Comparison of ENCODE assay signal across 8 cellular contexts in the genomic region with DNA sequence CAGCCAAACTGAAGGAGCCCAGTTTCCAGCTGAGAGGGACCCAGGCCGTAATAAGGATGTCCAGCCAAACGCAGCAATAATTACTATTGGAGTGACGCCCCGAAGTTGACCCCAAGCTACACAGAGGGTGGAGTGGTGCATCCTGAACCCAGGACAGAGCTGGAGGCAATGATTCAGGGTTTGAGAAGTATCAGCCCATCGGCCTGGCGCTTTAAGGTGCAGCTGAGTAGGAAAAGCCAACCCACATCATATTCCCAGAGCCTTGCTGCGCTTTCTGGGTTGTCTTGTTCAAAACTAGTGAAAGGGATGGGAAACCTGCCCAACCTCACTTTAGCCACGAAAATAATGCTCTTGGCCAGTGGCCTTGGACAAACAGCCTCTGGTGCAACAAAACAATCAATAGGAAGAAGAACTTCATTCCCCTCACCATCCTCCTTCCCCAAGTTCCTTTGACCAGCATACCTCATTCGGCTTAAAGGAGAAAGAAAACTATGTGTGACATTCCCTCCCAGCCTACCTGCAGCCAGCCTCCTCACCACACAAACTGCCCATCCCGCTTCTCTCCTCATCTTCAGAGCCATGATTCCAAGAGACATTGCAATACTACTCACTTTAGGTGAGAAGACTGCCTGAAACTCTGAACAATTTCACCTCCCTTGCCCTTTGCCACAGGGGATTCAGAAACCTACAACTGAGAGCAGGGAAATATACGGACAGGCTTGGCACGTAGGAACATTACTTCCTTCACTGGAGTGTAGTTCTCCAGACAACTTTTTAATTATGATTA.
A peak's percentile ranks its signal among the peaks of the same experiment; 100 is the strongest.
DNase-seq lines count a peak whose midpoint lies in the region; ATAC-seq and TF ChIP-seq lines count a peak whose summit lies in the region.

No MANE protein-coding gene starts in this region.

- H3K27me3 ChIP-seq in HL-60 (ENCODE audit: insufficient read depth, poor library complexity, severe bottlenecking) (no peaks in the 10 kb centered on the region), adipocyte (replicated peaks; ENCODE audit: control insufficient read depth, insufficient read depth, low read length) (no peaks in the 10 kb centered on the region), iPS-15b (ENCODE audit: control insufficient read depth, insufficient read depth, low read length) (peaks cover 7% of the 10 kb centered on the region)

- H3K4me3 ChIP-seq in HL-60 (replicated peaks; ENCODE audit: insufficient read depth, low read length), result peak overlapping the region; percentile 56
- H3K4me3 ChIP-seq in adipocyte (ENCODE audit: low read length), result peak overlapping the region; percentile 98
- H3K4me3 ChIP-seq in iPS-15b (ENCODE audit: low read depth, low read length), result peak overlapping the region; percentile 87
- H3K4me3 ChIP-seq in skeletal muscle cell (ENCODE audit: low read depth, low read length), result peak overlapping the region; percentile 72

- H3K4me1 ChIP-seq in adipocyte (ENCODE audit: control insufficient read depth, insufficient read depth, low read length), result peaks cover 42% of the 10 kb centered on the region
- peaks cover 17% of the 10 kb centered on the region for H3K4me1 ChIP-seq in iPS-15b (ENCODE audit: control insufficient read depth, insufficient read depth, low read length)

- H3K9ac ChIP-seq in adipocyte (ENCODE audit: low read length) (peak overlapping the region; percentile 100), iPS-15b (ENCODE audit: low read depth, low read length) (no peak overlapping the region)

- H3K9me3 ChIP-seq in adipocyte (ENCODE audit: control insufficient read depth, low read length) (no peaks in the 10 kb centered on the region), iPS-15b (ENCODE audit: control insufficient read depth, insufficient read depth, low read length) (no peaks in the 10 kb centered on the region)

- no peaks in the 10 kb centered on the region for H3K36me3 ChIP-seq in adipocyte (ENCODE audit: control insufficient read depth, insufficient read depth, low read length, severe bottlenecking)
- H3K36me3 ChIP-seq in iPS-15b (ENCODE audit: control insufficient read depth, insufficient read depth, low read length), result no peaks in the 10 kb centered on the region

- DNase-seq in HL-60 (ENCODE audit: low read depth in 1 of 2, low spot score in 1 of 2) (no peak), adipocyte (ENCODE audit: low read depth) (peak; percentile 51), skeletal muscle cell (ENCODE audit: low read depth) (no peak), cerebellar nuclear complex (lab: John Stamatoyannopoulos, UW) (no peak)
- DNase-seq in stimulated activated CD4-positive, alpha-beta T cell treated with anti-CD3 and anti-CD28 coated beads, Interleukin-12 subunit alpha, Interleukin-12 subunit beta, amount 100 ng/mL, for 4 hours, result no peak

- peak overlapping the region; percentile 97 for H3K27ac ChIP-seq in C4-2B
- peak overlapping the region; percentile 86 for H3K27ac ChIP-seq in HL-60 (replicated peaks)

- TF ChIP-seq CTCF in C4-2B (conservative IDR thresholded peaks at IDR 0.05) (no peak), HL-60 (IDR thresholded peaks at IDR 0.05; ENCODE audit: insufficient read depth, low read length) (no peak)

- ATAC-seq in GM21381 (IDR thresholded peaks at IDR 0.05; ENCODE audit: unreplicated experiment), result no peak
